ENCODE assay signal across 8 cellular contexts in genomic region chr1:154479764-154480421, GRCh38. TPM values are rescaled to one million over a fixed set of nuclear protein-coding genes. Genes with fewer than 3 reads are reported as not detected.
DNase-seq lines count a peak whose midpoint lies in the region; ATAC-seq lines count a peak whose summit lies in the region.

No MANE protein-coding gene starts in this region.

- H2BK120ac ChIP-seq in mesenchymal stem cell (ENCODE audit: low read depth, low read length) = no peak overlapping the region

- no peaks in the 10 kb centered on the region for H3K9me3 ChIP-seq in mesenchymal stem cell (ENCODE audit: control insufficient read depth, low read length)

- no peak overlapping the region for H3K27ac ChIP-seq in mesenchymal stem cell (ENCODE audit: low read length, poor library complexity, severe bottlenecking)

- intact Hi-C loops in activated CD4-positive, alpha-beta T cell treated with anti-CD3 and anti-CD28 coated beads, Interleukin-2, amount 10 ng/mL, durations not matched to agents 24 days and 14 days (cut with micrococcal nuclease) = loop anchor here (1.0 to 5.0 kb wide), 2 partner anchors 66 to 73 kb away; partner anchors contain the start of gene IL6R

- H3K36me3 ChIP-seq in mesenchymal stem cell (ENCODE audit: control insufficient read depth in 1 of 2, insufficient read depth in 2 of 2, low read depth in 1 of 2, low read length in 2 of 2) = no peaks in the 10 kb centered on the region

- no peak overlapping the region for H3K23ac ChIP-seq in mesenchymal stem cell (ENCODE audit: low read length in 2 of 2)

- H3K14ac ChIP-seq in mesenchymal stem cell (ENCODE audit: low read length in 2 of 2) = no peak overlapping the region

- H3K4me3 ChIP-seq in mesenchymal stem cell (ENCODE audit: insufficient read depth in 1 of 2, low read depth in 1 of 2, low read length in 2 of 2) = no peak overlapping the region

- peak overlapping the region in 1 of 2 experiments; percentile 6 for H2BK12ac ChIP-seq in mesenchymal stem cell (ENCODE audit: low read length in 2 of 2)

- ATAC-seq in HG03354 (IDR thresholded peaks at IDR 0.05; ENCODE audit: poor library complexity, severe bottlenecking, unreplicated experiment) (peak; percentile 50), HG03520 (IDR thresholded peaks at IDR 0.05; ENCODE audit: unreplicated experiment) (no peak)
- ATAC-seq in stimulated activated naive B cell treated with anti-CD40 and anti-IgM and Interleukin-4, amounts not matched to agents 10 μg/mL and 1 μg/mL and 100 μg/mL, for 72 hours (replicated peaks) = peak; percentile 89 to 94

- peaks cover 5% of the 10 kb centered on the region for H3K4me1 ChIP-seq in mesenchymal stem cell (ENCODE audit: control insufficient read depth, insufficient read depth, low read depth, low read length)

- H3K18ac ChIP-seq in mesenchymal stem cell (ENCODE audit: low read depth in 1 of 2, low read length in 2 of 2) = no peak overlapping the region

- WGBS in mesenchymal stem cell = 40% methylated on average over 9 of the region's 9 CpGs

- H2BK15ac ChIP-seq in mesenchymal stem cell (ENCODE audit: low read depth, poor library complexity, severe bottlenecking) = no peak overlapping the region

- no peak overlapping the region for H2AK5ac ChIP-seq in mesenchymal stem cell (ENCODE audit: low read length, severe bottlenecking)

- H4K8ac ChIP-seq in mesenchymal stem cell (ENCODE audit: low read length) = no peak overlapping the region

- no peak overlapping the region for H2AFZ ChIP-seq in mesenchymal stem cell (ENCODE audit: low read depth, low read length)

- H3K9me3 Mint-ChIP-seq in activated CD4-positive, alpha-beta T cell treated with anti-CD3 and anti-CD28 coated beads, Interleukin-2, amount 10 ng/mL, durations not matched to agents 24 days and 14 days = no peaks in the 10 kb centered on the region
- H3K9me3 Mint-ChIP-seq in stimulated activated naive B cell treated with anti-CD40 and anti-IgM and Interleukin-4, amounts not matched to agents 10 μg/mL and 1 μg/mL and 100 μg/mL, for 72 hours = no peaks in the 10 kb centered on the region

- H3K4me2 ChIP-seq in mesenchymal stem cell (ENCODE audit: low read length, poor library complexity, severe bottlenecking) = no peak overlapping the region

- H3K27ac Mint-ChIP-seq in activated CD4-positive, alpha-beta T cell treated with anti-CD3 and anti-CD28 coated beads, Interleukin-2, amount 10 ng/mL, durations not matched to agents 24 days and 14 days = no peak overlapping the region
- no peak overlapping the region for H3K27ac Mint-ChIP-seq in stimulated activated naive B cell treated with anti-CD40 and anti-IgM and Interleukin-4, amounts not matched to agents 10 μg/mL and 1 μg/mL and 100 μg/mL, for 72 hours

- no peaks in the 10 kb centered on the region for H3K27me3 ChIP-seq in mesenchymal stem cell (ENCODE audit: control insufficient read depth in 1 of 2, insufficient read depth in 1 of 2, low read length in 2 of 2)

- no peak overlapping the region for H2BK5ac ChIP-seq in mesenchymal stem cell (ENCODE audit: low read depth, low read length, poor library complexity, severe bottlenecking)

- no peaks in the 10 kb centered on the region for H3K36me3 Mint-ChIP-seq in activated CD4-positive, alpha-beta T cell treated with anti-CD3 and anti-CD28 coated beads, Interleukin-2, amount 10 ng/mL, durations not matched to agents 24 days and 14 days (ENCODE audit: low read depth)
- H3K36me3 Mint-ChIP-seq in stimulated activated naive B cell treated with anti-CD40 and anti-IgM and Interleukin-4, amounts not matched to agents 10 μg/mL and 1 μg/mL and 100 μg/mL, for 72 hours = no peaks in the 10 kb centered on the region

- no peak overlapping the region for H4K91ac ChIP-seq in mesenchymal stem cell (ENCODE audit: low read length)

- peaks cover 14% of the 10 kb centered on the region for H3K4me1 Mint-ChIP-seq in activated CD4-positive, alpha-beta T cell treated with anti-CD3 and anti-CD28 coated beads, Interleukin-2, amount 10 ng/mL, durations not matched to agents 24 days and 14 days
- H3K4me1 Mint-ChIP-seq in stimulated activated naive B cell treated with anti-CD40 and anti-IgM and Interleukin-4, amounts not matched to agents 10 μg/mL and 1 μg/mL and 100 μg/mL, for 72 hours = peaks cover 5 to 13% of the 10 kb centered on the region in 2 donors

- H3K27me3 Mint-ChIP-seq in activated CD4-positive, alpha-beta T cell treated with anti-CD3 and anti-CD28 coated beads, Interleukin-2, amount 10 ng/mL, durations not matched to agents 24 days and 14 days = peaks cover 11% of the 10 kb centered on the region
- peaks cover 3 to 5% of the 10 kb centered on the region in 2 donors for H3K27me3 Mint-ChIP-seq in stimulated activated naive B cell treated with anti-CD40 and anti-IgM and Interleukin-4, amounts not matched to agents 10 μg/mL and 1 μg/mL and 100 μg/mL, for 72 hours

- H3K4me3 Mint-ChIP-seq in activated CD4-positive, alpha-beta T cell treated with anti-CD3 and anti-CD28 coated beads, Interleukin-2, amount 10 ng/mL, durations not matched to agents 24 days and 14 days = no peak overlapping the region
- no peak overlapping the region for H3K4me3 Mint-ChIP-seq in stimulated activated naive B cell treated with anti-CD40 and anti-IgM and Interleukin-4, amounts not matched to agents 10 μg/mL and 1 μg/mL and 100 μg/mL, for 72 hours

- H3K9ac ChIP-seq in mesenchymal stem cell (ENCODE audit: low read length) = peak overlapping the region; percentile 73

- no peak overlapping the region for H3K4ac ChIP-seq in mesenchymal stem cell (ENCODE audit: low read depth in 1 of 2, low read length in 2 of 2)

- peak; percentile 97 for DNase-seq in COLO829 (ENCODE audit: low spot score)
- DNase-seq in NCI-H69 (lab: John Stamatoyannopoulos, UW) = peak; percentile 80
- peak; percentile 92 for DNase-seq in activated CD4-positive, alpha-beta T cell treated with anti-CD3 and anti-CD28 coated beads, Interleukin-2, amount 10 ng/mL, durations not matched to agents 24 days and 14 days
- peak; percentile 54 for DNase-seq in effector CD4-positive, alpha-beta T cell
- peak; percentile 90 for DNase-seq in mesenchymal stem cell
- DNase-seq in stimulated activated naive B cell treated with anti-CD40 and anti-IgM and Interleukin-4, amounts not matched to agents 10 μg/mL and 1 μg/mL and 100 μg/mL, for 72 hours = peak; percentile 57

- H3K79me1 ChIP-seq in mesenchymal stem cell (replicated peaks; ENCODE audit: low read length, poor library complexity, severe bottlenecking) = no peaks in the 10 kb centered on the region

RNA-seq across cellular contexts. Expression of gene TDRD10, which starts 22.1 kb away (rescaled TPM):
- not detected in 2 replicates for total RNA-seq in activated CD4-positive, alpha-beta T cell treated with anti-CD3 and anti-CD28 coated beads, Interleukin-2, amount 10 ng/mL, durations not matched to agents 24 days and 14 days
- not detected for polyA plus RNA-seq in mesenchymal stem cell (2013, experiment 1 of 2)
- polyA plus RNA-seq in mesenchymal stem cell (2013, experiment 2 of 2) = not detected

RNA-seq across cellular contexts. Expression of gene SHE, which starts 22.3 kb away (rescaled TPM):
- not detected in 2 replicates for total RNA-seq in activated CD4-positive, alpha-beta T cell treated with anti-CD3 and anti-CD28 coated beads, Interleukin-2, amount 10 ng/mL, durations not matched to agents 24 days and 14 days
- polyA plus RNA-seq in mesenchymal stem cell (2013, experiment 1 of 2) = 0.01 TPM
- polyA plus RNA-seq in mesenchymal stem cell (2013, experiment 2 of 2) = under 0.01 TPM
